21 cellular contexts compared by ENCODE assay signal in genomic region chr12:41537522-41537921, GRCh38.
DNase-seq lines count a peak whose midpoint lies in the region; ATAC-seq and TF ChIP-seq lines count a peak whose summit lies in the region.
"Had no signal": no experiment of that assay in that cellular context is flagged by ENCODE, and none has a peak within 500 bp of the region (broad histone marks: within the 10 kb centered on the region; RNA-seq: fewer than 3 reads in every experiment).

No MANE protein-coding gene starts in this region.

- no peaks in the 10 kb centered on the region for H3K9me3 Mint-ChIP-seq in activated CD8-positive, alpha-beta T cell treated with anti-CD3 and anti-CD28 coated beads for 36 hours
- H3K9me3 Mint-ChIP-seq in activated CD8-positive, alpha-beta T cell treated with anti-CD3 and anti-CD28 coated beads, Interleukin-2, amount 10 ng/mL, durations not matched to agents 7 days and 5 days (ENCODE audit: insufficient read depth), result no peaks in the 10 kb centered on the region
- no peaks in the 10 kb centered on the region for H3K9me3 Mint-ChIP-seq in activated T-helper 17 cell treated with anti-CD3 and anti-CD28 coated beads, Interleukin-2, amount 50 U/mL, for 72 hours
- H3K9me3 Mint-ChIP-seq in nephron progenitor cell (no peaks in the 10 kb centered on the region), mesothelial cell of epicardium (no peaks in the 10 kb centered on the region)
- H3K9me3 Mint-ChIP-seq in stimulated activated naive B cell treated with anti-CD40 and anti-IgM and Interleukin-4, amounts not matched to agents 10 μg/mL and 1 μg/mL and 100 μg/mL, for 72 hours, result no peaks in the 10 kb centered on the region
- H3K9me3 Mint-ChIP-seq: CD8-positive, alpha-beta memory T cell; IgD-negative memory B cell had no signal

- CTCF ChIA-PET in activated CD8-positive, alpha-beta T cell treated with anti-CD3 and anti-CD28 coated beads for 36 hours (lab: Charles Lee), result no interaction called here
- CTCF ChIA-PET in activated CD8-positive, alpha-beta T cell treated with anti-CD3 and anti-CD28 coated beads, Interleukin-2, amount 10 ng/mL, durations not matched to agents 7 days and 5 days (lab: Charles Lee), result no interaction called here

- POLR2A ChIA-PET in activated CD8-positive, alpha-beta T cell treated with anti-CD3 and anti-CD28 coated beads for 36 hours (lab: Charles Lee), result no interaction called here
- POLR2A ChIA-PET in activated CD8-positive, alpha-beta T cell treated with anti-CD3 and anti-CD28 coated beads, Interleukin-2, amount 10 ng/mL, durations not matched to agents 7 days and 5 days (lab: Charles Lee), result no interaction called here

- H3K27ac Mint-ChIP-seq in activated CD8-positive, alpha-beta T cell treated with anti-CD3 and anti-CD28 coated beads for 36 hours, result peak overlapping the region; percentile 26
- H3K27ac Mint-ChIP-seq in activated CD8-positive, alpha-beta T cell treated with anti-CD3 and anti-CD28 coated beads, Interleukin-2, amount 10 ng/mL, durations not matched to agents 7 days and 5 days, result no peak overlapping the region
- H3K27ac Mint-ChIP-seq in activated T-helper 17 cell treated with anti-CD3 and anti-CD28 coated beads, Interleukin-2, amount 50 U/mL, for 72 hours, result peak overlapping the region; percentile 34
- H3K27ac Mint-ChIP-seq in nephron progenitor cell, result peak overlapping the region; percentile 6
- H3K27ac Mint-ChIP-seq in stimulated activated naive B cell treated with anti-CD40 and anti-IgM and Interleukin-4, amounts not matched to agents 10 μg/mL and 1 μg/mL and 100 μg/mL, for 72 hours, result no peak overlapping the region
- no peak overlapping the region for H3K27ac Mint-ChIP-seq in mesothelial cell of epicardium
- H3K27ac Mint-ChIP-seq: CD8-positive, alpha-beta memory T cell; IgD-negative memory B cell had no signal

- no peak overlapping the region for H3K4me3 Mint-ChIP-seq in activated CD8-positive, alpha-beta T cell treated with anti-CD3 and anti-CD28 coated beads for 36 hours
- H3K4me3 Mint-ChIP-seq in activated CD8-positive, alpha-beta T cell treated with anti-CD3 and anti-CD28 coated beads, Interleukin-2, amount 10 ng/mL, durations not matched to agents 7 days and 5 days, result no peak overlapping the region
- H3K4me3 Mint-ChIP-seq in activated T-helper 17 cell treated with anti-CD3 and anti-CD28 coated beads, Interleukin-2, amount 50 U/mL, for 72 hours, result no peak overlapping the region
- H3K4me3 Mint-ChIP-seq in nephron progenitor cell (no peak overlapping the region), mesothelial cell of epicardium (no peak overlapping the region)
- H3K4me3 Mint-ChIP-seq in stimulated activated naive B cell treated with anti-CD40 and anti-IgM and Interleukin-4, amounts not matched to agents 10 μg/mL and 1 μg/mL and 100 μg/mL, for 72 hours, result no peak overlapping the region
- H3K4me3 Mint-ChIP-seq: CD8-positive, alpha-beta memory T cell; IgD-negative memory B cell had no signal

- H3K79me2 ChIP-seq in Karpas-422 (ENCODE audit: low read length), result no peaks in the 10 kb centered on the region

- ATAC-seq in activated CD8-positive, alpha-beta T cell treated with anti-CD3 and anti-CD28 coated beads for 36 hours, result no peak
- ATAC-seq in activated CD8-positive, alpha-beta T cell treated with anti-CD3 and anti-CD28 coated beads, Interleukin-2, amount 10 ng/mL, durations not matched to agents 7 days and 5 days, result no peak
- no peak for ATAC-seq in activated T-helper 17 cell treated with anti-CD3 and anti-CD28 coated beads, Interleukin-2, amount 50 U/mL, for 72 hours (replicated peaks)
- ATAC-seq in GM18519 (IDR thresholded peaks at IDR 0.05; ENCODE audit: low FRiP score, unreplicated experiment), result no peak
- ATAC-seq in stimulated activated naive B cell treated with anti-CD40 and anti-IgM and Interleukin-4, amounts not matched to agents 10 μg/mL and 1 μg/mL and 100 μg/mL, for 72 hours (replicated peaks), result no peak

- peak overlapping the region; percentile 74; the same call in 1 of the 2 replicates for H2AFZ ChIP-seq in Karpas-422 (ENCODE audit: low read length)

- no peaks in the 10 kb centered on the region for H3K36me3 Mint-ChIP-seq in activated CD8-positive, alpha-beta T cell treated with anti-CD3 and anti-CD28 coated beads for 36 hours (ENCODE audit: low read depth)
- H3K36me3 Mint-ChIP-seq in activated CD8-positive, alpha-beta T cell treated with anti-CD3 and anti-CD28 coated beads, Interleukin-2, amount 10 ng/mL, durations not matched to agents 7 days and 5 days (ENCODE audit: low read depth), result no peaks in the 10 kb centered on the region
- H3K36me3 Mint-ChIP-seq in activated T-helper 17 cell treated with anti-CD3 and anti-CD28 coated beads, Interleukin-2, amount 50 U/mL, for 72 hours (ENCODE audit: low read depth), result no peaks in the 10 kb centered on the region
- H3K36me3 Mint-ChIP-seq in nephron progenitor cell (ENCODE audit: low read depth), result no peaks in the 10 kb centered on the region
- H3K36me3 Mint-ChIP-seq in stimulated activated naive B cell treated with anti-CD40 and anti-IgM and Interleukin-4, amounts not matched to agents 10 μg/mL and 1 μg/mL and 100 μg/mL, for 72 hours, result no peaks in the 10 kb centered on the region
- no peaks in the 10 kb centered on the region for H3K36me3 Mint-ChIP-seq in mesothelial cell of epicardium
- H3K36me3 Mint-ChIP-seq: CD8-positive, alpha-beta memory T cell; IgD-negative memory B cell had no signal

- H3K4me3 ChIP-seq in Karpas-422 (ENCODE audit: low read length), result no peak overlapping the region

- no peaks in the 10 kb centered on the region for H3K27me3 ChIP-seq in Karpas-422 (ENCODE audit: low read length)

- peaks cover 2% of the 10 kb centered on the region for H3K27me3 Mint-ChIP-seq in activated CD8-positive, alpha-beta T cell treated with anti-CD3 and anti-CD28 coated beads for 36 hours
- no peaks in the 10 kb centered on the region for H3K27me3 Mint-ChIP-seq in activated CD8-positive, alpha-beta T cell treated with anti-CD3 and anti-CD28 coated beads, Interleukin-2, amount 10 ng/mL, durations not matched to agents 7 days and 5 days (ENCODE audit: low read depth)
- peaks cover 11% of the 10 kb centered on the region for H3K27me3 Mint-ChIP-seq in activated T-helper 17 cell treated with anti-CD3 and anti-CD28 coated beads, Interleukin-2, amount 50 U/mL, for 72 hours
- H3K27me3 Mint-ChIP-seq in nephron progenitor cell (ENCODE audit: low read depth, poor library complexity), result peaks cover 3% of the 10 kb centered on the region
- peaks cover 4 to 8% of the 10 kb centered on the region in 2 donors for H3K27me3 Mint-ChIP-seq in stimulated activated naive B cell treated with anti-CD40 and anti-IgM and Interleukin-4, amounts not matched to agents 10 μg/mL and 1 μg/mL and 100 μg/mL, for 72 hours
- H3K27me3 Mint-ChIP-seq in mesothelial cell of epicardium (ENCODE audit: low read depth), result no peaks in the 10 kb centered on the region

- H3K4me2 ChIP-seq in Karpas-422 (ENCODE audit: low read depth, low read length, poor library complexity, severe bottlenecking), result no peak overlapping the region

- peaks cover 27% of the 10 kb centered on the region for H3K4me1 ChIP-seq in Karpas-422 (ENCODE audit: low read length)

- H4K20me1 ChIP-seq in Karpas-422 (ENCODE audit: insufficient read depth, low read depth, low read length), result no peaks in the 10 kb centered on the region

- H3K4me1 Mint-ChIP-seq in activated CD8-positive, alpha-beta T cell treated with anti-CD3 and anti-CD28 coated beads for 36 hours (ENCODE audit: low read depth), result peaks cover 8% of the 10 kb centered on the region
- H3K4me1 Mint-ChIP-seq in activated CD8-positive, alpha-beta T cell treated with anti-CD3 and anti-CD28 coated beads, Interleukin-2, amount 10 ng/mL, durations not matched to agents 7 days and 5 days (ENCODE audit: low read depth), result no peaks in the 10 kb centered on the region
- H3K4me1 Mint-ChIP-seq in activated T-helper 17 cell treated with anti-CD3 and anti-CD28 coated beads, Interleukin-2, amount 50 U/mL, for 72 hours, result peaks cover 5% of the 10 kb centered on the region
- peaks cover 27% of the 10 kb centered on the region for H3K4me1 Mint-ChIP-seq in nephron progenitor cell
- no peaks in the 10 kb centered on the region for H3K4me1 Mint-ChIP-seq in stimulated activated naive B cell treated with anti-CD40 and anti-IgM and Interleukin-4, amounts not matched to agents 10 μg/mL and 1 μg/mL and 100 μg/mL, for 72 hours
- peaks cover 11% of the 10 kb centered on the region for H3K4me1 Mint-ChIP-seq in mesothelial cell of epicardium
- H3K4me1 Mint-ChIP-seq: CD8-positive, alpha-beta memory T cell; IgD-negative memory B cell had no signal

- H3K27ac ChIP-seq in Karpas-422 (ENCODE audit: low read length), result no peak overlapping the region
- H3K27ac ChIP-seq: RWPE1 had no signal

- DNase-seq in activated CD8-positive, alpha-beta T cell treated with anti-CD3 and anti-CD28 coated beads for 36 hours, result no peak
- no peak for DNase-seq in activated CD8-positive, alpha-beta T cell treated with anti-CD3 and anti-CD28 coated beads, Interleukin-2, amount 10 ng/mL, durations not matched to agents 7 days and 5 days
- DNase-seq in Karpas-422, result no peak
- no peak for DNase-seq in nephron progenitor cell
- no peak for DNase-seq in stimulated activated naive B cell treated with anti-CD40 and anti-IgM and Interleukin-4, amounts not matched to agents 10 μg/mL and 1 μg/mL and 100 μg/mL, for 72 hours
- no peak for DNase-seq in mesothelial cell of epicardium (ENCODE audit: low spot score in 2 of 2, unreplicated experiment in 2 of 2)
- DNase-seq: 8988T; AML-193; C1 segment of cervical spinal cord; Calu3; CD8-positive, alpha-beta memory T cell; MV-4-11; NCI-H1694; NCI-H2081 treated with DMSO at 0.1 percent for 48 hours; NCI-H2171 treated with DMSO at 0.1 percent for 48 hours; NCI-H524 treated with DMSO at 0.1 percent for 48 hours; SHP77 treated with DMSO at 0.1 percent for 48 hours had no signal

- H3K9me2 ChIP-seq in Karpas-422 (replicated peaks; ENCODE audit: insufficient read depth, low read length), result no peaks in the 10 kb centered on the region

- H3K36me3 ChIP-seq in Karpas-422 (ENCODE audit: insufficient read depth, low read length), result no peaks in the 10 kb centered on the region; the same call in 1 of the 2 replicates

- H3K9ac ChIP-seq in Karpas-422 (ENCODE audit: low read length), result no peak overlapping the region

- no peaks in the 10 kb centered on the region for H3K9me3 ChIP-seq in Karpas-422 (ENCODE audit: low read length)

- intact Hi-C loops in activated CD8-positive, alpha-beta T cell treated with anti-CD3 and anti-CD28 coated beads for 36 hours (cut with micrococcal nuclease), result no loop called here

- no peak for TF ChIP-seq CTCF in activated CD8-positive, alpha-beta T cell treated with anti-CD3 and anti-CD28 coated beads for 36 hours (IDR thresholded peaks at IDR 0.05)
- TF ChIP-seq CTCF in nephron progenitor cell (IDR thresholded peaks at IDR 0.05), result no peak
- TF ChIP-seq CTCF in mesothelial cell of epicardium (IDR thresholded peaks at IDR 0.05; ENCODE audit: unreplicated experiment), result no peak

Comparison
In these comparisons a context has a peak if more than half of its experiments do, and no peak if none do; other contexts are left out.
1. H3K27ac Mint-ChIP-seq: peak in activated CD8-positive, alpha-beta T cell treated with anti-CD3 and anti-CD28 coated beads for 36 hours (single experiment), activated T-helper 17 cell treated with anti-CD3 and anti-CD28 coated beads, Interleukin-2, amount 50 U/mL, for 72 hours (single experiment) and nephron progenitor cell (single experiment); none in activated CD8-positive, alpha-beta T cell treated with anti-CD3 and anti-CD28 coated beads, Interleukin-2, amount 10 ng/mL, durations not matched to agents 7 days and 5 days (single experiment), stimulated activated naive B cell treated with anti-CD40 and anti-IgM and Interleukin-4, amounts not matched to agents 10 μg/mL and 1 μg/mL and 100 μg/mL, for 72 hours (single experiment) and mesothelial cell of epicardium (single experiment).